8 cellular contexts compared by ENCODE assay signal in the genomic region with DNA sequence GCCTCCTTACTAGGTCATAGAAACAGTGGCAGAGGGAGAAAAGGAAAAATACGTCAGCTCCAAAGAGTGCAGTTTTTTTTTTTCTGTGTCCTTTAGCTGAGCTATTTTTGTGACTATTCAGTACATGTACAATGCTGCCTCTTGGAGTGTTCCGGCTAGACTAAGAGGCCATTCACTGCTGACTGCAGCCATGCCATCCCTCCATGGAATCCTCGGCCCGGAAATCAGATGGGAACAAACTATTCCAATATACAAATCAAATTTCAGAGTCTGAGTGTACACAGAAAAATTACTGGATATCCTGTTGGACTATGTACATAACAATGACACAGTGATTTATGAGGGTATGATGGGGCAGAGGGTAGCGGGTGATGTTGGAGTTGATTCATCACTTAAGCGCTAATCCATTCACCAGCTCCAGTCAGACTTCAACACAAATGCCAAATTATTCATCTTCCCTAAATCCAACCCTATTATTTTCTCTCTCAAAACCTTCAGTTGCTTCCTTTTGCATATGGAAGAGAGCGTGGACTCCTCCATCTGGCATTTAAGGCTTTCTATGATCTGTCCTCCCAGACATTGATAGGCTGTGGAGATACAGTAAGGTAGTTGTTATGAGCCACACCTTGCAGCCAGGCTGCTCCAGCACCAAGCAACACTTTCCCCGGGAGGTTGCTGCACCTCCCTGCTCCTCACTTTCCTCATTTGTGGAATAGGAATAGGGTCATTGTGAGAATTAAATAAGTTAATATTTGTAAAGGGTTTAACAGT.
A peak's percentile ranks its signal among the peaks of the same experiment; 100 is the strongest.
DNase-seq lines count a peak whose midpoint lies in the region; ATAC-seq, FAIRE-seq and TF ChIP-seq lines count a peak whose summit lies in the region.

No MANE protein-coding gene starts in this region.

- H3K4me1 ChIP-seq in heart right ventricle (peaks cover 26 to 98% (median 74%) of the 10 kb centered on the region in 9 donors), skeletal muscle satellite cell (ENCODE audit: control insufficient read depth, insufficient read depth, low read length) (peaks cover 80% of the 10 kb centered on the region)

- H3K9me3 ChIP-seq in heart right ventricle (no peaks in the 10 kb centered on the region), skeletal muscle satellite cell (replicated peaks; ENCODE audit: low read length) (no peaks in the 10 kb centered on the region)

- H3K36me3 ChIP-seq in heart right ventricle (no peaks in the 10 kb centered on the region), skeletal muscle satellite cell (ENCODE audit: insufficient read depth, low read length) (no peaks in the 10 kb centered on the region)

- FAIRE-seq in H54 (lab: Jason Lieb, UNC), result peak; percentile 93

- no peak for TF ChIP-seq CTCF in heart right ventricle (IDR thresholded peaks at IDR 0.05)

- no peak overlapping the region for H3K4me3 Mint-ChIP-seq in activated T-helper 1 cell treated with anti-CD3 and anti-CD28 coated beads, Interleukin-12 subunit alpha, Interleukin-12 subunit beta, Interleukin-2, Interleukin-4 antibody, amounts not matched to agents 30 ng/mL and 10 ng/mL and 1 ng/mL, durations not matched to agents 14 hours and 24 hours and 36 hours

- intact Hi-C loops in heart right ventricle (cut with DNase I), result loop anchor here in 8 of 10 donors (5.0 to 10.0 kb wide), 8 partner anchors 41 to 692 kb away; a partner anchor contains a TSS
- intact Hi-C loops in activated T-helper 1 cell treated with anti-CD3 and anti-CD28 coated beads, Interleukin-12 subunit alpha, Interleukin-12 subunit beta, Interleukin-2, Interleukin-4 antibody, amounts not matched to agents 30 ng/mL and 10 ng/mL and 1 ng/mL, durations not matched to agents 14 hours and 24 hours and 36 hours (cut with micrococcal nuclease), result no loop called here

- H3K36me3 Mint-ChIP-seq in activated T-helper 1 cell treated with anti-CD3 and anti-CD28 coated beads, Interleukin-12 subunit alpha, Interleukin-12 subunit beta, Interleukin-2, Interleukin-4 antibody, amounts not matched to agents 30 ng/mL and 10 ng/mL and 1 ng/mL, durations not matched to agents 14 hours and 24 hours and 36 hours (ENCODE audit: low read depth), result peaks cover 13% of the 10 kb centered on the region

- no peak for DNase-seq in H54 (ENCODE audit: insufficient read length, low spot score)
- DNase-seq in amygdala (lab: John Stamatoyannopoulos, UW), result peak in 41 of 56 donors; percentile 10 to 77 (median 39)
- peak in 1 of 2 donors; percentile 62 for DNase-seq in heart right ventricle
- no peak for DNase-seq in activated T-helper 1 cell treated with anti-CD3 and anti-CD28 coated beads, Interleukin-12 subunit alpha, Interleukin-12 subunit beta, Interleukin-2, Interleukin-4 antibody, amounts not matched to agents 30 ng/mL and 10 ng/mL and 1 ng/mL, durations not matched to agents 14 hours and 24 hours and 36 hours (ENCODE audit: low spot score)
- DNase-seq in activated gamma-delta T cell (lab: John Stamatoyannopoulos, UW), result no peak
- DNase-seq in DMS79 treated with DMSO at 0.1 percent for 48 hours (lab: John Stamatoyannopoulos, UW), result no peak

- 56 to 70% methylated on average over 8 of the region's 8 CpGs for WGBS in heart right ventricle, 2 donors

- peaks cover 22% of the 10 kb centered on the region for H3K4me1 Mint-ChIP-seq in activated T-helper 1 cell treated with anti-CD3 and anti-CD28 coated beads, Interleukin-12 subunit alpha, Interleukin-12 subunit beta, Interleukin-2, Interleukin-4 antibody, amounts not matched to agents 30 ng/mL and 10 ng/mL and 1 ng/mL, durations not matched to agents 14 hours and 24 hours and 36 hours (ENCODE audit: low read depth)

- peak overlapping the region; percentile 93 for H3K9ac ChIP-seq in skeletal muscle satellite cell (ENCODE audit: low read depth, low read length)

- H3K27me3 ChIP-seq in heart right ventricle (no peaks in the 10 kb centered on the region), skeletal muscle satellite cell (ENCODE audit: control insufficient read depth, insufficient read depth, low read length) (no peaks in the 10 kb centered on the region)

- H3K27ac Mint-ChIP-seq in activated T-helper 1 cell treated with anti-CD3 and anti-CD28 coated beads, Interleukin-12 subunit alpha, Interleukin-12 subunit beta, Interleukin-2, Interleukin-4 antibody, amounts not matched to agents 30 ng/mL and 10 ng/mL and 1 ng/mL, durations not matched to agents 14 hours and 24 hours and 36 hours, result no peak overlapping the region

- H3K4me2 ChIP-seq in skeletal muscle satellite cell (ENCODE audit: low read length), result peak overlapping the region; percentile 77

- no peak for TF ChIP-seq POLR2A in H54 (IDR thresholded peaks at IDR 0.05; ENCODE audit: low read depth, low read length)

- H3K9me3 Mint-ChIP-seq in activated T-helper 1 cell treated with anti-CD3 and anti-CD28 coated beads, Interleukin-12 subunit alpha, Interleukin-12 subunit beta, Interleukin-2, Interleukin-4 antibody, amounts not matched to agents 30 ng/mL and 10 ng/mL and 1 ng/mL, durations not matched to agents 14 hours and 24 hours and 36 hours, result no peaks in the 10 kb centered on the region

- peak; percentile 50 to 89 (median 84) for ATAC-seq in heart right ventricle
- no peak for ATAC-seq in HG03520 (IDR thresholded peaks at IDR 0.05; ENCODE audit: unreplicated experiment)

- peak overlapping the region; percentile 73 to 93 (median 86) for H3K27ac ChIP-seq in heart right ventricle

- H3K4me3 ChIP-seq in heart right ventricle (no peak overlapping the region), skeletal muscle satellite cell (ENCODE audit: low read length) (peak overlapping the region; percentile 12)

- H3K27me3 Mint-ChIP-seq in activated T-helper 1 cell treated with anti-CD3 and anti-CD28 coated beads, Interleukin-12 subunit alpha, Interleukin-12 subunit beta, Interleukin-2, Interleukin-4 antibody, amounts not matched to agents 30 ng/mL and 10 ng/mL and 1 ng/mL, durations not matched to agents 14 hours and 24 hours and 36 hours (ENCODE audit: insufficient read depth), result peaks cover 2% of the 10 kb centered on the region

Comparison
In these comparisons a context has a peak if more than half of its experiments do, and no peak if none do; other contexts are left out.
1. DNase-seq: peak in amygdala (41 of 56); none in H54 (single experiment), activated T-helper 1 cell treated with anti-CD3 and anti-CD28 coated beads, Interleukin-12 subunit alpha, Interleukin-12 subunit beta, Interleukin-2, Interleukin-4 antibody, amounts not matched to agents 30 ng/mL and 10 ng/mL and 1 ng/mL, durations not matched to agents 14 hours and 24 hours and 36 hours (single experiment), activated gamma-delta T cell (single experiment) and DMS79 treated with DMSO at 0.1 percent for 48 hours (single experiment).